20 cellular contexts compared by ENCODE assay signal in the genomic region with DNA sequence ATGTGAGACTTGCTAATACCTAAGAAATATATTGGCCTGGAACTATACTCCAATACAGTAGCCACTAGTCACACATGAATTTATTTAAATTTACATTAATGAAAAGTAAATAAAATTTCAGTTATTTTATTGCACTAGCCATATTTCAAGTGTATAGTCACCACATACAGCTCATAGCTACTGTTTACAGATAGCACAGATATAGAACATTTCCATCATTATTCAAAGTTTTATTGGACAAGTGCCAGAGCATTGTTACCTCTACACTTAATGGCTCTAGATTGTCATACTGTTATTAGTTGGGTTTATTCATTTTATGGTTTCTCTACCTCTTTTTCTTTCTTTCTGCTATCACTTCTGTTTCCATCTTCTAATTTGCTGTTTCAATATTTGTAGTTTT.
DNase-seq lines count a peak whose midpoint lies in the region; ATAC-seq, FAIRE-seq and TF ChIP-seq lines count a peak whose summit lies in the region.
"Had no signal": no experiment of that assay in that cellular context is flagged by ENCODE, and none has a peak within 500 bp of the region (broad histone marks: within the 10 kb centered on the region; RNA-seq: fewer than 3 reads in every experiment).

No MANE protein-coding gene starts in this region.

- ATAC-seq in activated naive CD8-positive, alpha-beta T cell treated with anti-CD3 and anti-CD28 coated beads, Interleukin-2, amount 50 U/mL, for 24 hours, result no peak
- ATAC-seq in stimulated activated memory B cell treated with anti-CD40 and anti-IgM and Interleukin-4, amounts not matched to agents 10 μg/mL and 1 μg/mL and 100 μg/mL, for 72 hours, result no peak
- ATAC-seq in HG03520 (IDR thresholded peaks at IDR 0.05; ENCODE audit: unreplicated experiment), result no peak

- H3K9me3 ChIP-seq in adipocyte (ENCODE audit: control insufficient read depth, low read length) (no peaks in the 10 kb centered on the region), hepatocyte (ENCODE audit: low read depth) (peaks cover 7% of the 10 kb centered on the region)
- H3K9me3 ChIP-seq: uterus had no signal

- TF ChIP-seq POLR2A in GM12892 (IDR thresholded peaks at IDR 0.05; ENCODE audit: low read depth, low read length), result no peak

- peaks cover 19% of the 10 kb centered on the region for H3K4me1 ChIP-seq in adipocyte (ENCODE audit: control insufficient read depth, insufficient read depth, low read length)
- H3K4me1 ChIP-seq in hepatocyte (ENCODE audit: insufficient read depth), result peaks cover 8% of the 10 kb centered on the region
- H3K4me1 ChIP-seq: uterus had no signal

- H3K4me3 Mint-ChIP-seq in activated naive CD8-positive, alpha-beta T cell, result no peak overlapping the region
- no peak overlapping the region for H3K4me3 Mint-ChIP-seq in activated naive CD8-positive, alpha-beta T cell treated with anti-CD3 and anti-CD28 coated beads, Interleukin-2, amount 50 U/mL, for 24 hours
- H3K4me3 Mint-ChIP-seq in stimulated activated memory B cell treated with anti-CD40 and anti-IgM and Interleukin-4, amounts not matched to agents 10 μg/mL and 1 μg/mL and 100 μg/mL, for 72 hours, result no peak overlapping the region
- H3K4me3 Mint-ChIP-seq: activated CD4-positive, alpha-beta memory T cell treated with anti-CD3 and anti-CD28 coated beads for 36 hours; activated naive CD4-positive, alpha-beta T cell treated with anti-CD3 and anti-CD28 coated beads, Interleukin-2, amount 10 ng/mL, durations not matched to agents 7 days and 5 days; activated T-cell treated with anti-CD3 and anti-CD28 coated beads, Interleukin-2, amount 50 U/mL, for 24 hours; T-helper 1 cell treated with Interleukin-12 subunit alpha and Interleukin-12 subunit beta and Interleukin-4 antibody, amounts not matched to agents 30 μg/mL and 1 μg/mL, for 36 hours had no signal

- FAIRE-seq in GM12892 (lab: Jason Lieb, UNC), result no peak

- peak overlapping the region; percentile 18 for H3K27ac Mint-ChIP-seq in activated naive CD8-positive, alpha-beta T cell
- no peak overlapping the region for H3K27ac Mint-ChIP-seq in activated naive CD8-positive, alpha-beta T cell treated with anti-CD3 and anti-CD28 coated beads, Interleukin-2, amount 50 U/mL, for 24 hours
- H3K27ac Mint-ChIP-seq in stimulated activated memory B cell treated with anti-CD40 and anti-IgM and Interleukin-4, amounts not matched to agents 10 μg/mL and 1 μg/mL and 100 μg/mL, for 72 hours, result peak overlapping the region; percentile 8
- H3K27ac Mint-ChIP-seq: activated CD4-positive, alpha-beta memory T cell treated with anti-CD3 and anti-CD28 coated beads for 36 hours; activated naive CD4-positive, alpha-beta T cell treated with anti-CD3 and anti-CD28 coated beads, Interleukin-2, amount 10 ng/mL, durations not matched to agents 7 days and 5 days; activated T-cell treated with anti-CD3 and anti-CD28 coated beads, Interleukin-2, amount 50 U/mL, for 24 hours; T-helper 1 cell treated with Interleukin-12 subunit alpha and Interleukin-12 subunit beta and Interleukin-4 antibody, amounts not matched to agents 30 μg/mL and 1 μg/mL, for 36 hours had no signal

- H3K4me3 ChIP-seq in adipocyte (ENCODE audit: low read length) (no peak overlapping the region), hepatocyte (no peak overlapping the region)
- H3K4me3 ChIP-seq: uterus had no signal

- H3K4me1 Mint-ChIP-seq in activated naive CD8-positive, alpha-beta T cell (ENCODE audit: low read depth), result peaks cover 13% of the 10 kb centered on the region
- H3K4me1 Mint-ChIP-seq in activated naive CD8-positive, alpha-beta T cell treated with anti-CD3 and anti-CD28 coated beads, Interleukin-2, amount 50 U/mL, for 24 hours, result peaks cover 9% of the 10 kb centered on the region
- peaks cover 11% of the 10 kb centered on the region for H3K4me1 Mint-ChIP-seq in stimulated activated memory B cell treated with anti-CD40 and anti-IgM and Interleukin-4, amounts not matched to agents 10 μg/mL and 1 μg/mL and 100 μg/mL, for 72 hours
- H3K4me1 Mint-ChIP-seq: activated naive CD4-positive, alpha-beta T cell treated with anti-CD3 and anti-CD28 coated beads, Interleukin-2, amount 10 ng/mL, durations not matched to agents 7 days and 5 days had no signal

- no peak overlapping the region for H3K4me2 ChIP-seq in hepatocyte

- no peak overlapping the region for H2AFZ ChIP-seq in hepatocyte

- H3K27me3 ChIP-seq in adipocyte (replicated peaks; ENCODE audit: control insufficient read depth, insufficient read depth, low read length) (no peaks in the 10 kb centered on the region), hepatocyte (no peaks in the 10 kb centered on the region)
- H3K27me3 ChIP-seq: uterus had no signal

- DNase-seq in activated naive CD8-positive, alpha-beta T cell treated with anti-CD3 and anti-CD28 coated beads, Interleukin-2, amount 50 U/mL, for 24 hours, result no peak
- DNase-seq in adipocyte (ENCODE audit: low read depth), result peak; percentile 17
- no peak for DNase-seq in hepatocyte (ENCODE audit: low spot score)
- no peak for DNase-seq in AML-193 (lab: John Stamatoyannopoulos, UW)
- DNase-seq in GM12892 (ENCODE audit: insufficient read length), result no peak
- DNase-seq: activated CD4-positive, alpha-beta memory T cell treated with anti-CD3 and anti-CD28 coated beads for 36 hours; activated naive CD4-positive, alpha-beta T cell treated with anti-CD3 and anti-CD28 coated beads, Interleukin-2, amount 10 ng/mL, durations not matched to agents 7 days and 5 days; activated T-cell treated with anti-CD3 and anti-CD28 coated beads, Interleukin-2, amount 50 U/mL, for 24 hours; mesendoderm; NCI-H1092 treated with DMSO at 0.1 percent for 48 hours; NCI-H2107; NCI-H524 treated with DMSO at 0.1 percent for 48 hours; SIG-M5; uterus; WERI-Rb-1 had no signal

- peaks cover 9% of the 10 kb centered on the region for H3K79me2 ChIP-seq in hepatocyte

- TF ChIP-seq CTCF in hepatocyte (IDR thresholded peaks at IDR 0.05; ENCODE audit: poor library complexity), result no peak

- peaks cover 32% of the 10 kb centered on the region for H3K36me3 Mint-ChIP-seq in activated naive CD8-positive, alpha-beta T cell
- peaks cover 58% of the 10 kb centered on the region for H3K36me3 Mint-ChIP-seq in activated naive CD8-positive, alpha-beta T cell treated with anti-CD3 and anti-CD28 coated beads, Interleukin-2, amount 50 U/mL, for 24 hours (ENCODE audit: low read depth)
- H3K36me3 Mint-ChIP-seq in stimulated activated memory B cell treated with anti-CD40 and anti-IgM and Interleukin-4, amounts not matched to agents 10 μg/mL and 1 μg/mL and 100 μg/mL, for 72 hours, result peaks cover 63% of the 10 kb centered on the region

- H4K20me1 ChIP-seq in hepatocyte (ENCODE audit: insufficient read depth, poor library complexity, severe bottlenecking), result no peaks in the 10 kb centered on the region

- no peak overlapping the region for H3K9ac ChIP-seq in adipocyte (ENCODE audit: low read length)

- H3K27ac ChIP-seq in hepatocyte, result peak overlapping the region; percentile 1
- H3K27ac ChIP-seq: uterus, WERI-Rb-1 had no signal

- H3K36me3 ChIP-seq in adipocyte (ENCODE audit: control insufficient read depth, insufficient read depth, low read length, severe bottlenecking), result peaks cover 41% of the 10 kb centered on the region
- no peaks in the 10 kb centered on the region for H3K36me3 ChIP-seq in hepatocyte (replicated peaks; ENCODE audit: insufficient read depth, low read depth)
- H3K36me3 ChIP-seq: uterus had no signal

- no peaks in the 10 kb centered on the region for H3K9me2 ChIP-seq in hepatocyte (replicated peaks; ENCODE audit: insufficient read depth)

- H3K9me3 Mint-ChIP-seq in activated naive CD8-positive, alpha-beta T cell (ENCODE audit: low read depth), result peaks cover 5% of the 10 kb centered on the region
- H3K9me3 Mint-ChIP-seq in activated naive CD8-positive, alpha-beta T cell treated with anti-CD3 and anti-CD28 coated beads, Interleukin-2, amount 50 U/mL, for 24 hours, result peaks cover 4% of the 10 kb centered on the region
- peaks cover 3% of the 10 kb centered on the region for H3K9me3 Mint-ChIP-seq in stimulated activated memory B cell treated with anti-CD40 and anti-IgM and Interleukin-4, amounts not matched to agents 10 μg/mL and 1 μg/mL and 100 μg/mL, for 72 hours

- no peaks in the 10 kb centered on the region for H3K27me3 Mint-ChIP-seq in activated naive CD8-positive, alpha-beta T cell
- H3K27me3 Mint-ChIP-seq in activated naive CD8-positive, alpha-beta T cell treated with anti-CD3 and anti-CD28 coated beads, Interleukin-2, amount 50 U/mL, for 24 hours, result no peaks in the 10 kb centered on the region
- no peaks in the 10 kb centered on the region for H3K27me3 Mint-ChIP-seq in stimulated activated memory B cell treated with anti-CD40 and anti-IgM and Interleukin-4, amounts not matched to agents 10 μg/mL and 1 μg/mL and 100 μg/mL, for 72 hours
- H3K27me3 Mint-ChIP-seq: activated CD4-positive, alpha-beta memory T cell treated with anti-CD3 and anti-CD28 coated beads for 36 hours; activated naive CD4-positive, alpha-beta T cell treated with anti-CD3 and anti-CD28 coated beads, Interleukin-2, amount 10 ng/mL, durations not matched to agents 7 days and 5 days; activated T-cell treated with anti-CD3 and anti-CD28 coated beads, Interleukin-2, amount 50 U/mL, for 24 hours; progenitor cell of endocrine pancreas had no signal
